In genomic region chr9:34988218-34989055, GRCh38 we compare ENCODE assay signal across 8 cellular contexts.
DNase-seq lines count a peak whose midpoint lies in the region; ATAC-seq lines count a peak whose summit lies in the region.

No MANE protein-coding gene starts in this region.

- H3K9me3 Mint-ChIP-seq in T-helper 1 cell treated with Interleukin-12 subunit alpha and Interleukin-12 subunit beta and Interleukin-4 antibody, amounts not matched to agents 30 μg/mL and 1 μg/mL, for 36 hours = no peaks in the 10 kb centered on the region
- no peaks in the 10 kb centered on the region for H3K9me3 Mint-ChIP-seq in memory B cell

- peaks cover 48% of the 10 kb centered on the region for H3K4me1 Mint-ChIP-seq in T-helper 1 cell treated with Interleukin-12 subunit alpha and Interleukin-12 subunit beta and Interleukin-4 antibody, amounts not matched to agents 30 μg/mL and 1 μg/mL, for 36 hours (ENCODE audit: low read depth)
- peaks cover 44% of the 10 kb centered on the region for H3K4me1 Mint-ChIP-seq in memory B cell

- H3K4me3 Mint-ChIP-seq in T-helper 1 cell treated with Interleukin-12 subunit alpha and Interleukin-12 subunit beta and Interleukin-4 antibody, amounts not matched to agents 30 μg/mL and 1 μg/mL, for 36 hours = peak overlapping the region; percentile 96
- peak overlapping the region; percentile 91 for H3K4me3 Mint-ChIP-seq in memory B cell

- H3K36me3 Mint-ChIP-seq in T-helper 1 cell treated with Interleukin-12 subunit alpha and Interleukin-12 subunit beta and Interleukin-4 antibody, amounts not matched to agents 30 μg/mL and 1 μg/mL, for 36 hours (ENCODE audit: low read depth) = no peaks in the 10 kb centered on the region
- no peaks in the 10 kb centered on the region for H3K36me3 Mint-ChIP-seq in memory B cell

- ATAC-seq in memory B cell (ENCODE audit: low read depth) (no peak), GM18502 (IDR thresholded peaks at IDR 0.05; ENCODE audit: poor library complexity, unreplicated experiment) (no peak)

- H3K27ac Mint-ChIP-seq in T-helper 1 cell treated with Interleukin-12 subunit alpha and Interleukin-12 subunit beta and Interleukin-4 antibody, amounts not matched to agents 30 μg/mL and 1 μg/mL, for 36 hours = peak overlapping the region; percentile 98
- peak overlapping the region; percentile 61 for H3K27ac Mint-ChIP-seq in memory B cell

- H3K27me3 Mint-ChIP-seq in T-helper 1 cell treated with Interleukin-12 subunit alpha and Interleukin-12 subunit beta and Interleukin-4 antibody, amounts not matched to agents 30 μg/mL and 1 μg/mL, for 36 hours (ENCODE audit: low read depth) = no peaks in the 10 kb centered on the region
- H3K27me3 Mint-ChIP-seq in memory B cell = peaks cover 6% of the 10 kb centered on the region

- H3K27ac ChIP-seq in cingulate gyrus (ENCODE audit: low read depth, low read length) = peak overlapping the region; percentile 99

- DNase-seq in NCI-H1105 treated with DMSO at 0.1 percent for 48 hours (lab: John Stamatoyannopoulos, UW) (peak; percentile 24), NCI-H1105 (lab: John Stamatoyannopoulos, UW) (no peak), memory B cell (ENCODE audit: low spot score in 2 of 2) (peak in 1 of 2 donors; percentile 37), HCEC 1CT (no peak)
- peak in 4 of 6 experiments; percentile 9 to 19 (median 18) for DNase-seq in stimulated activated naive CD4-positive, alpha-beta T cell (lab: John Stamatoyannopoulos, UW)

Comparison
In these comparisons a context has a peak if more than half of its experiments do, and no peak if none do; other contexts are left out.
1. DNase-seq: peak in NCI-H1105 treated with DMSO at 0.1 percent for 48 hours (single experiment) and stimulated activated naive CD4-positive, alpha-beta T cell (4 of 6); none in NCI-H1105 (single experiment) and HCEC 1CT (single experiment).